Comparison of ENCODE assay signal across 8 cellular contexts in genomic region chr16:66947302-66948033, GRCh38. TPM values are rescaled to one million over a fixed set of nuclear protein-coding genes. Genes with fewer than 3 reads are reported as not detected.
A peak's percentile ranks its signal among the peaks of the same experiment; 100 is the strongest.
DNase-seq lines count a peak whose midpoint lies in the region; ATAC-seq and TF ChIP-seq lines count a peak whose summit lies in the region.

No MANE protein-coding gene starts in this region.

- H3K4me1 Mint-ChIP-seq in CD8-positive, alpha-beta memory T cell = peaks cover 13 to 25% (median 15%) of the 10 kb centered on the region in 3 donors

- POLR2A ChIA-PET in CD8-positive, alpha-beta memory T cell (lab: Charles Lee) = interaction anchor here (0.8 kb wide), 1 partner anchor 573 kb away, joined by 3 read pairs; no protein-coding TSS in a partner anchor

- peaks cover 16% of the 10 kb centered on the region for H3K27me3 ChIP-seq in CD8-positive, alpha-beta memory T cell (ENCODE audit: insufficient read depth, low read length, poor library complexity, severe bottlenecking)
- H3K27me3 ChIP-seq in neutrophil (peaks cover 61% of the 10 kb centered on the region), stomach smooth muscle (ENCODE audit: control insufficient read depth in 1 of 2, insufficient read depth in 2 of 2, low read length in 2 of 2) (peaks cover 0 to 6% of the 10 kb centered on the region in 2 donors)

- H3K9me3 Mint-ChIP-seq in CD8-positive, alpha-beta memory T cell = peaks cover 0 to 4% (median 0%) of the 10 kb centered on the region in 5 donors

- CTCF ChIA-PET in CD8-positive, alpha-beta memory T cell (lab: Charles Lee) = interaction anchor here (0.7 kb wide), 1 partner anchor 10 kb away, joined by 3 read pairs; no protein-coding TSS in a partner anchor

- peaks cover 5 to 15% (median 8%) of the 10 kb centered on the region in 3 donors for H3K36me3 Mint-ChIP-seq in CD8-positive, alpha-beta memory T cell

- H3K9me3 ChIP-seq in CD8-positive, alpha-beta memory T cell (ENCODE audit: low read length) = no peaks in the 10 kb centered on the region
- H3K9me3 ChIP-seq in neutrophil (no peaks in the 10 kb centered on the region), stomach smooth muscle (ENCODE audit: control insufficient read depth in 2 of 2, low read length in 2 of 2) (no peaks in the 10 kb centered on the region)

- H3K36me3 ChIP-seq in CD8-positive, alpha-beta memory T cell (ENCODE audit: insufficient read depth, low read length) = peaks cover 4% of the 10 kb centered on the region
- H3K36me3 ChIP-seq in neutrophil = peaks cover 16% of the 10 kb centered on the region
- H3K36me3 ChIP-seq in stomach smooth muscle (ENCODE audit: control insufficient read depth in 2 of 2, insufficient read depth in 2 of 2, low read length in 2 of 2) = peaks cover 10 to 11% of the 10 kb centered on the region in 2 donors

- H3K27ac Mint-ChIP-seq in CD8-positive, alpha-beta memory T cell = peak overlapping the region in 5 of 8 donors; percentile 13 to 79 (median 47)

- peaks cover 19 to 37% of the 10 kb centered on the region in 2 donors for H3K27me3 Mint-ChIP-seq in CD8-positive, alpha-beta memory T cell

- H3K4me3 ChIP-seq in CD8-positive, alpha-beta memory T cell (ENCODE audit: low read length) = peak overlapping the region; percentile 46
- H3K4me3 ChIP-seq in foreskin fibroblast (ENCODE audit: low read depth in 1 of 2, low read length in 2 of 2) (peak overlapping the region; percentile 51 to 61), neutrophil (ENCODE audit: low read depth in 1 of 2, low read length in 1 of 2) (peak overlapping the region; percentile 42 to 61), stomach smooth muscle (ENCODE audit: low read length in 2 of 2) (peak overlapping the region; percentile 55 to 81)

- H3K4me1 ChIP-seq in CD8-positive, alpha-beta memory T cell (ENCODE audit: insufficient read depth, low read length) = peaks cover 7% of the 10 kb centered on the region
- H3K4me1 ChIP-seq in neutrophil (ENCODE audit: control insufficient read depth in 1 of 2, insufficient read depth in 1 of 2, low read depth in 1 of 2, low read length in 1 of 2) (peaks cover 18 to 21% of the 10 kb centered on the region in 2 experiments), stomach smooth muscle (ENCODE audit: control insufficient read depth, insufficient read depth, low read length) (peaks cover 15% of the 10 kb centered on the region)

- peak; percentile 68 for ATAC-seq in GM21381 (IDR thresholded peaks at IDR 0.05; ENCODE audit: unreplicated experiment)

- peak; percentile 82 for TF ChIP-seq CTCF in foreskin fibroblast (IDR thresholded peaks at IDR 0.05; ENCODE audit: low read depth, low read length)
- peak; percentile 89 for TF ChIP-seq CTCF in neutrophil (IDR thresholded peaks at IDR 0.05)

- H3K4me3 Mint-ChIP-seq in CD8-positive, alpha-beta memory T cell = peak overlapping the region; percentile 85 to 93 (median 91)

- DNase-seq in CD8-positive, alpha-beta memory T cell = peak; percentile 73 to 86 (median 79)
- DNase-seq in Kasumi-1 (lab: John Stamatoyannopoulos, UW) = peak; percentile 86 to 91
- peak; percentile 55 for DNase-seq in SHP77 treated with DMSO at 0.1 percent for 48 hours (lab: John Stamatoyannopoulos, UW)
- DNase-seq in activated effector memory CD4-positive, alpha-beta T cell treated with Interleukin-2 at 50 U/mL for 16 hours = peak; percentile 67
- DNase-seq in foreskin fibroblast = peak; percentile 74 to 91

- no peak overlapping the region for H3K27ac ChIP-seq in CD8-positive, alpha-beta memory T cell (ENCODE audit: low read depth, low read length)
- H3K27ac ChIP-seq in neutrophil = peak overlapping the region; percentile 6
- no peak overlapping the region for H3K27ac ChIP-seq in stomach smooth muscle (ENCODE audit: low read length)

- H3K9ac ChIP-seq in stomach smooth muscle (ENCODE audit: low read length in 2 of 2) = peak overlapping the region in 1 of 2 donors; percentile 55

RNA-seq across cellular contexts. Expression of gene CES2, which starts 12.2 kb away (rescaled TPM):
- total RNA-seq in CD8-positive, alpha-beta memory T cell = 10 to 100 TPM; 23.5 to 23.8 TPM
- 26.6 TPM for polyA plus RNA-seq in CD8-positive, alpha-beta memory T cell

RNA-seq across cellular contexts. Expression of gene CIAO2B, which starts 13.3 kb away (rescaled TPM):
- total RNA-seq in CD8-positive, alpha-beta memory T cell = 100 to 1,000 TPM; 164 to 176 TPM
- polyA plus RNA-seq in CD8-positive, alpha-beta memory T cell = 132 TPM

RNA-seq across cellular contexts. Expression of gene CES3, which starts 13.6 kb away (rescaled TPM):
- under 1 TPM; 0.16 to 0.24 TPM for total RNA-seq in CD8-positive, alpha-beta memory T cell
- not detected for polyA plus RNA-seq in CD8-positive, alpha-beta memory T cell

RNA-seq across cellular contexts. Expression of gene RRAD, which starts 22.1 kb away (rescaled TPM):
- under 1 TPM; 0.60 to 0.88 TPM for total RNA-seq in CD8-positive, alpha-beta memory T cell
- not detected for polyA plus RNA-seq in CD8-positive, alpha-beta memory T cell

RNA-seq across cellular contexts. Expression of gene CDH16, which starts 28.8 kb away (rescaled TPM):
- not detected for total RNA-seq in CD8-positive, alpha-beta memory T cell
- polyA plus RNA-seq in CD8-positive, alpha-beta memory T cell = not detected
